Comparison of ENCODE assay signal across 1 cellular context in the genomic region with DNA sequence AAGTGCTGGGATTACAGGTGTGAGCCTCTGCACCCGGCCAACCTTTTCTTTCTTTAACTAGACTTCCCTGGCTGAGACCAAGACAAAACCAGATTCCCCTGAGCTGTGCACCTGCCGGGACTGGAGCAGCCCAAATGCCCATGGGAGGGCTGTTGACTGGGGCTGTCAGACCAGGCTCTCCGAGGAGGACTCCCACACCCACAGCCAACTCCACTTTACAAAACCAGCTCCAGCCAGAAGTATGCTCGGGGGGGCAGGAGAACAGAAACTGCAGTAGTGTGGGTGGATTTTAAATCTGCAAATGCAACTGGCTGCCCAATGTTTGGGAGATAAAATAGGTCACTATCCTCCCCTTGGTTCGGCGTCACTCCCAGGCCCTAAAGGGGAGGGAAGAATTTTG.
TF ChIP-seq lines count a peak whose summit lies in the region.

No MANE protein-coding gene starts in this region.

TF ChIP-seq in IMR-90, 13 proteins besides CTCF, POLR2A, EP300 and RAD21 (continued from another document):
- TF ChIP-seq NFE2L2 (IDR thresholded peaks at IDR 0.05; ENCODE audit: low read depth, low read length) (no peak), SMC3 (IDR thresholded peaks at IDR 0.05; ENCODE audit: low read depth, low read length) (no peak)
